In the genomic region with DNA sequence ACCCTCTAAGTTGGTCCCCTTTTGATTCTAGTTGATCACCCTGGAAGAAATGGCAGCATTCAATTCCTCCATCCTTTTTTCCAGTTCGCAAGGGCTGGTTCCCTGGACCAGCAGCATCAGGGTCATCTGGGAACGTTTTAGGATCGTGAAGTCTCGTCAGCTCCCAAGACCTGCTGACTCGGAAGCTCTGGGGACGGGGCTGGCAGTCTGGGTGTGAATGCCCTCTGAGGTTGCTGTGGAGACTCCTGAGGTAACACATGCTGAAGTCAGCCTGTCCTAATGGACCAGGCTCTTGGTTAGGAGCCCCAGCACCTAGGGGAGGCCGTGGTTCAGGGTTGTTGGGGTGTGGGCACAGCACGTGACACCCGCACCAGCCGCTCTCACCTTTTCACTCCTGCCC, we compare ENCODE assay signal across 22 cellular contexts.
A peak's percentile ranks its signal among the peaks of the same experiment; 100 is the strongest.
DNase-seq lines count a peak whose midpoint lies in the region.
"Had no signal": no experiment of that assay in that cellular context is flagged by ENCODE, and none has a peak within 500 bp of the region (broad histone marks: within the 10 kb centered on the region; RNA-seq: fewer than 3 reads in every experiment).

No MANE protein-coding gene starts in this region.

- no peak overlapping the region for H4K91ac ChIP-seq in neuronal stem cell (ENCODE audit: low read depth, low read length, poor library complexity)

- peak overlapping the region; percentile 99 for H3K27ac ChIP-seq in SJCRH30
- no peak overlapping the region for H3K27ac ChIP-seq in neuronal stem cell (replicated peaks; ENCODE audit: low read length)
- H3K27ac ChIP-seq: SJSA1 had no signal

- H3K4me1 ChIP-seq in SJCRH30 (peaks cover 52% of the 10 kb centered on the region), neuronal stem cell (ENCODE audit: control insufficient read depth in 2 of 2, insufficient read depth in 1 of 2, low read depth in 1 of 2, low read length in 2 of 2) (peaks cover 0 to 2% of the 10 kb centered on the region in 2 donors)
- H3K4me1 ChIP-seq: Caco-2 had no signal

- H3K4ac ChIP-seq in neuronal stem cell (ENCODE audit: low read length): no peak overlapping the region

- no peak overlapping the region for H3K14ac ChIP-seq in neuronal stem cell (ENCODE audit: low read length)

- H2BK120ac ChIP-seq in neuronal stem cell (ENCODE audit: low read depth, low read length): no peak overlapping the region

- H3K9me3 ChIP-seq in SJCRH30 (replicated peaks) (no peaks in the 10 kb centered on the region), neuronal stem cell (replicated peaks in 1 of 2; ENCODE audit: control insufficient read depth in 2 of 2, insufficient read depth in 1 of 2, low read depth in 1 of 2, low read length in 2 of 2) (no peaks in the 10 kb centered on the region)
- H3K9me3 ChIP-seq: Caco-2, SJSA1 had no signal

- H3K18ac ChIP-seq in neuronal stem cell (ENCODE audit: low read length): no peak overlapping the region

- H2AFZ ChIP-seq in neuronal stem cell (ENCODE audit: low read length): no peak overlapping the region

- no peaks in the 10 kb centered on the region for H3K79me1 ChIP-seq in neuronal stem cell (ENCODE audit: low read depth, low read length)

- H2BK12ac ChIP-seq in neuronal stem cell (ENCODE audit: low read length): no peak overlapping the region

- H4K8ac ChIP-seq in neuronal stem cell (ENCODE audit: low read depth, low read length): no peak overlapping the region

- H3K27me3 ChIP-seq in SJCRH30 (no peaks in the 10 kb centered on the region), neuronal stem cell (ENCODE audit: control insufficient read depth in 3 of 3, insufficient read depth in 3 of 3, low read depth in 1 of 3, low read length in 3 of 3) (no peaks in the 10 kb centered on the region)
- H3K27me3 ChIP-seq: SJSA1 had no signal

- H3K23ac ChIP-seq in neuronal stem cell (ENCODE audit: low read depth, low read length, poor library complexity): no peak overlapping the region

- H2BK5ac ChIP-seq in neuronal stem cell (ENCODE audit: low read length): no peak overlapping the region

- no peak overlapping the region for H3K4me2 ChIP-seq in neuronal stem cell (ENCODE audit: insufficient read depth, low read length, poor library complexity, severe bottlenecking)

- H2AK5ac ChIP-seq in neuronal stem cell (ENCODE audit: low read depth, low read length): no peak overlapping the region

- no CpG with 5 or more reads among the region's 10 CpGs for WGBS in neuronal stem cell (ENCODE audit: extremely low coverage in 2 of 2, insufficient read length in 2 of 2, insufficient replicate concordance in 1 of 2), 2 donors

- peak; percentile 19 for DNase-seq in activated CD8-positive, alpha-beta memory T cell treated with anti-CD3 and anti-CD28 coated beads for 24 hours
- no peak for DNase-seq in activated CD8-positive, alpha-beta memory T cell treated with anti-CD3 and anti-CD28 coated beads, Interleukin-2, amount 50 U/mL, for 4 hours
- DNase-seq in SJCRH30 (no peak), neuronal stem cell (ENCODE audit: low spot score) (no peak), glomerular visceral epithelial cell (ENCODE audit: extremely low spot score) (no peak), COLO668 (lab: John Stamatoyannopoulos, UW; ENCODE audit: unreplicated experiment) (no peak)
- DNase-seq in central memory CD4-positive, alpha-beta T cell: no peak
- DNase-seq: 8988T; C1 segment of cervical spinal cord; Caco-2; CD4-positive, alpha-beta memory T cell; DMS79; GDM1; Karpas-422; NCI-H1092; NCI-H1436; NCI-H187 treated with DMSO at 0.1 percent for 48 hours; NCI-H446; NCI-H524 treated with DMSO at 0.1 percent for 48 hours; NCI-H774 had no signal

- peak overlapping the region; percentile 69 for H2BK15ac ChIP-seq in neuronal stem cell (ENCODE audit: low read length)

- peak overlapping the region; percentile 1 for H3K9ac ChIP-seq in neuronal stem cell (ENCODE audit: low read depth, low read length, poor library complexity)

- H3K36me3 ChIP-seq in SJCRH30 (no peaks in the 10 kb centered on the region), neuronal stem cell (replicated peaks in 1 of 2; ENCODE audit: control insufficient read depth in 2 of 2, insufficient read depth in 2 of 2, low read length in 2 of 2) (no peaks in the 10 kb centered on the region)
- H3K36me3 ChIP-seq: SJSA1 had no signal

- no peak overlapping the region for H3K4me3 ChIP-seq in SJCRH30
- no peak overlapping the region for H3K4me3 ChIP-seq in neuronal stem cell (ENCODE audit: low read length in 2 of 2)
- H3K4me3 ChIP-seq: GM12878, SJSA1 had no signal
